1 cellular context compared by ENCODE assay signal in the genomic region with DNA sequence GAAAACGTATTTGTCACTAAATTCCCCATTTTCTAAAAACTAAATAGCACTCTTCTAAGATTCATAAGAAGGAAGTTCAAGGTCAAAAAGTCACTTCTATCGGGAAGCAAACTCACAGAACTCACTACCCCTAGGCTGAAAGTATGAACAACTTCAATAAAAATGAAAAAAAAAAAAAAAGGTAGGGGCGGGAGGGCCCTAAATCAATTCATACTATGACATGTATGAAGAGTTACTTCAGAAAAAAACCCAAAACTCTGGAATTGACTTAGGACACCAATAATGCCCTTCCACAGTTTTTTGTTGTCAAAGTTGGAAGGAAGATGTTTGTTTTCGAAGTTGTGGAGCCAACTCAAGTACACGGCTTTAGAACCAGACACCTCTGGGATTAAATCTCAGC.
TF ChIP-seq lines count a peak whose summit lies in the region.

No MANE protein-coding gene starts in this region.

TF ChIP-seq in endothelial cell of umbilical vein, 7 proteins besides CTCF, POLR2A, EP300 and RAD21:
- TF ChIP-seq MAX (IDR thresholded peaks at IDR 0.05; ENCODE audit: insufficient read depth, insufficient read length) (no peak), FOS (IDR thresholded peaks at IDR 0.05; ENCODE audit: borderline replicate concordance, insufficient read depth, low read length) (no peak), MYC (IDR thresholded peaks at IDR 0.05; ENCODE audit: low read depth, low read length) (no peak), JUN (IDR thresholded peaks at IDR 0.05; ENCODE audit: borderline replicate concordance, insufficient read depth, insufficient read length, low read depth) (no peak), EZH2 (IDR thresholded peaks at IDR 0.05; ENCODE audit: borderline replicate concordance, low read depth, low read length, severe bottlenecking) (no peak), POLR2AphosphoS5 (IDR thresholded peaks at IDR 0.05; ENCODE audit: insufficient read depth, low read depth, low read length) (no peak), GATA2 (IDR thresholded peaks at IDR 0.05; ENCODE audit: insufficient read depth, insufficient read length, low read depth, low read length) (no peak)
